Comparison of ENCODE assay signal across 8 cellular contexts in the genomic region with DNA sequence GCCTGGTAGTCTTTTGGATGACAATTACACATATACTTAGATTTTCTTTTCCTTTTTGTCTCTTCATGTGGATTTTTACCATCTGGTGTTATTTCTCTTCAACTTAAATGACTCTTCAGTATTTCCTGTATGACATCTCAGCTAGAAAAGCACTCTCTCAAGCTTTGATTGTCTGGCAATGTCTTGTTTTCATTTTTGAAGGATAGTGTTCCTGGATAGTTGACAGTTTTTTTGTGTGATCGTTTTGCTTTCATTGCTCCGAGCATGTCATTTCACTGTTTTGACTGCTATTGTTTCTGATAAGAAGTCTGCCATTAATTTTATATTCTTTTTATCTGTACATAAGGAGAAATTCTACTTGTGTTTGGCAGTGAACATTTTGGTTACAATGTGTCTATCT.
"Had no signal": no experiment of that assay in that cellular context is flagged by ENCODE, and none has a peak within 500 bp of the region (broad histone marks: within the 10 kb centered on the region; RNA-seq: fewer than 3 reads in every experiment).

No MANE protein-coding gene starts in this region.

- H3K4me1 Mint-ChIP-seq: H9 had no signal

- H3K36me3 ChIP-seq: HAP-1 had no signal

- H3K9me3 ChIP-seq: HAP-1 had no signal

- H3K4me3 Mint-ChIP-seq: H9, HFFc6 had no signal

- DNase-seq: GM23248, GOT3, H7, H9, HCEC 1CT, HFFc6 had no signal

- H2AFZ ChIP-seq: GM23248 had no signal

- H3K9me3 Mint-ChIP-seq: H9 had no signal

- ATAC-seq: HCT116 had no signal

- H3K4me3 ChIP-seq: GM23248, HAP-1 had no signal

- H3K9ac ChIP-seq: GM23248 had no signal

- H3K4me1 ChIP-seq: HAP-1 had no signal

- H3K27ac ChIP-seq: GM23248 had no signal

- H3K27ac Mint-ChIP-seq: H9, HFFc6 had no signal
